Comparison of ENCODE assay signal across 1 cellular context in genomic region chr11:65248184-65248710, GRCh38.
TF ChIP-seq lines count a peak whose summit lies in the region.

No MANE protein-coding gene starts in this region.

TF ChIP-seq in HEK293, 187 proteins besides CTCF, POLR2A, EP300 and RAD21 (continued from another document):
- peak; percentile 79 for TF ChIP-seq ZNF518A (tag by site-specific recombination; conservative IDR thresholded peaks at IDR 0.05; ENCODE audit: low read depth)
- TF ChIP-seq ZNF664 (tag by site-specific recombination; IDR thresholded peaks at IDR 0.05), result 0 out of 2 replicates have a peak, but pooled peaks have one; percentile 33
- TF ChIP-seq ZNF433 (tag by site-specific recombination; IDR thresholded peaks at IDR 0.05; ENCODE audit: low read depth), result 0 out of 2 replicates have a peak, but pooled peaks have one; percentile 58
- peak; percentile 19; the same call in 1 of the 2 replicates for TF ChIP-seq ZNF654 (tag by site-specific recombination; IDR thresholded peaks at IDR 0.05; ENCODE audit: low read depth)
- peak; percentile 34; the same call in 1 of the 2 replicates for TF ChIP-seq ZNF140 (tag by site-specific recombination; IDR thresholded peaks at IDR 0.05)
- TF ChIP-seq ZNF394 (tag by site-specific recombination; IDR thresholded peaks at IDR 0.05; ENCODE audit: borderline replicate concordance), result peak; percentile 82; the same call in 1 of the 2 replicates
- 0 out of 2 replicates have a peak, but pooled peaks have one; percentile 15 for TF ChIP-seq ZNF629 (tag by site-specific recombination; IDR thresholded peaks at IDR 0.05)
- 0 out of 2 replicates have a peak, but pooled peaks have one; percentile 34 for TF ChIP-seq ZBTB1 (tag by site-specific recombination; IDR thresholded peaks at IDR 0.05)
- peak; percentile 42; the same call in 1 of the 2 replicates for TF ChIP-seq ZBTB11 (tag by site-specific recombination; conservative IDR thresholded peaks at IDR 0.05; ENCODE audit: low read depth)
- peak; percentile 53 for TF ChIP-seq ZNF623 (tag by site-specific recombination; IDR thresholded peaks at IDR 0.05)
- peak; percentile 47 for TF ChIP-seq ZNF426 (tag by site-specific recombination; IDR thresholded peaks at IDR 0.05)
- TF ChIP-seq ZNF558 (tag by site-specific recombination; IDR thresholded peaks at IDR 0.05), result peak; percentile 25; the same call in 1 of the 2 replicates
